ENCODE assay signal across 7 cellular contexts in genomic region chr6:144284474-144284752, GRCh38. TPM values are rescaled to one million over a fixed set of nuclear protein-coding genes. Genes with fewer than 3 reads are reported as not detected.
DNase-seq lines count a peak whose midpoint lies in the region; ATAC-seq and TF ChIP-seq lines count a peak whose summit lies in the region.

No MANE protein-coding gene starts in this region.

- WGBS in iPS DF 6.9 (ENCODE audit: insufficient coverage, insufficient read length), result no CpG with 5 or more reads among the region's 6 CpGs
- 1 to 3% (median 2%) methylated on average over 6 of the region's 6 CpGs for WGBS in spleen, 5 donors

- H3K27me3 ChIP-seq in iPS DF 6.9 (ENCODE audit: control insufficient read depth, insufficient read depth, low read length) (no peaks in the 10 kb centered on the region), spleen (replicated peaks in 1 of 7) (no peaks in the 10 kb centered on the region)

- H3K27me3 Mint-ChIP-seq in activated CD8-positive, alpha-beta T cell treated with anti-CD3 and anti-CD28 coated beads for 36 hours, result peaks cover 18% of the 10 kb centered on the region

- H3K4me3 ChIP-seq in iPS DF 6.9 (ENCODE audit: low read length) (peak overlapping the region; percentile 79; the same call in 1 of the 2 replicates), spleen (peak overlapping the region; percentile 76 to 97 (median 91))

- peak overlapping the region; percentile 26 for H3K27ac Mint-ChIP-seq in activated CD8-positive, alpha-beta T cell treated with anti-CD3 and anti-CD28 coated beads for 36 hours

- ATAC-seq in HG03565 (IDR thresholded peaks at IDR 0.05; ENCODE audit: unreplicated experiment) (peak; percentile 10), GM18511 (IDR thresholded peaks at IDR 0.05; ENCODE audit: unreplicated experiment) (no peak)
- no peak for ATAC-seq in activated CD8-positive, alpha-beta T cell treated with anti-CD3 and anti-CD28 coated beads for 36 hours

- H3K36me3 ChIP-seq in iPS DF 6.9 (ENCODE audit: control insufficient read depth, insufficient read depth, low read length), result no peaks in the 10 kb centered on the region
- no peaks in the 10 kb centered on the region for H3K36me3 ChIP-seq in spleen

- intact Hi-C loops in activated CD8-positive, alpha-beta T cell treated with anti-CD3 and anti-CD28 coated beads for 36 hours (cut with micrococcal nuclease), result no loop called here
- intact Hi-C loops in spleen (cut with DNase I; ENCODE audit: low total_unique reads), result loop anchor here (5.0 to 10.0 kb wide), 3 partner anchors 50 to 200 kb away; no protein-coding TSS in a partner anchor

- no peaks in the 10 kb centered on the region for H3K36me3 Mint-ChIP-seq in activated CD8-positive, alpha-beta T cell treated with anti-CD3 and anti-CD28 coated beads for 36 hours (ENCODE audit: low read depth)

- POLR2A ChIA-PET in activated CD8-positive, alpha-beta T cell treated with anti-CD3 and anti-CD28 coated beads for 36 hours (lab: Charles Lee), result no interaction called here

- no peak for TF ChIP-seq POLR2A in spleen (IDR thresholded peaks at IDR 0.05)

- H3K27ac ChIP-seq in iPS DF 6.9 (ENCODE audit: low read length) (no peak overlapping the region), spleen (peak overlapping the region; percentile 81 to 97 (median 94))

- H3K9me3 ChIP-seq in iPS DF 6.9 (ENCODE audit: control insufficient read depth, insufficient read depth, low read length), result no peaks in the 10 kb centered on the region
- no peaks in the 10 kb centered on the region for H3K9me3 ChIP-seq in spleen

- H3K4me3 Mint-ChIP-seq in activated CD8-positive, alpha-beta T cell treated with anti-CD3 and anti-CD28 coated beads for 36 hours, result peak overlapping the region; percentile 78

- no peak for DNase-seq in activated CD8-positive, alpha-beta T cell treated with anti-CD3 and anti-CD28 coated beads for 36 hours
- no peak for DNase-seq in iPS DF 6.9 (ENCODE audit: low read depth, low spot score)
- DNase-seq in spleen, result no peak
- DNase-seq in D341Med (ENCODE audit: low spot score), result no peak
- no peak for DNase-seq in NCI-H2029 treated with DMSO at 0.1 percent for 48 hours (lab: John Stamatoyannopoulos, UW)

- CTCF ChIA-PET in activated CD8-positive, alpha-beta T cell treated with anti-CD3 and anti-CD28 coated beads for 36 hours (lab: Charles Lee), result no interaction called here

- H3K9me3 Mint-ChIP-seq in activated CD8-positive, alpha-beta T cell treated with anti-CD3 and anti-CD28 coated beads for 36 hours, result no peaks in the 10 kb centered on the region

- peaks cover 11% of the 10 kb centered on the region for H3K4me1 Mint-ChIP-seq in activated CD8-positive, alpha-beta T cell treated with anti-CD3 and anti-CD28 coated beads for 36 hours (ENCODE audit: low read depth)

- no peak for TF ChIP-seq CTCF in activated CD8-positive, alpha-beta T cell treated with anti-CD3 and anti-CD28 coated beads for 36 hours (IDR thresholded peaks at IDR 0.05)
- TF ChIP-seq CTCF in spleen (IDR thresholded peaks at IDR 0.05 in 8 of 11, conservative IDR thresholded peaks at IDR 0.05 in 3 of 11), result no peak

- peaks cover 2% of the 10 kb centered on the region; the same call in 1 of the 2 replicates for H3K4me1 ChIP-seq in iPS DF 6.9 (ENCODE audit: control insufficient read depth, insufficient read depth, low read length)
- peaks cover 7 to 39% (median 22%) of the 10 kb centered on the region in 6 donors for H3K4me1 ChIP-seq in spleen

RNA-seq across cellular contexts. Expression of gene UTRN, which starts 0.7 kb away (rescaled TPM):
- total RNA-seq in activated CD8-positive, alpha-beta T cell treated with anti-CD3 and anti-CD28 coated beads for 36 hours, result 10 to 100 TPM; 53.9 to 58.5 TPM
- 100 to 1,000 TPM; 273 to 539 (median 391) TPM for total RNA-seq in spleen
- polyA plus RNA-seq in spleen, result 10 to 100 TPM; 15.4 to 29.1 (median 16.7) TPM

Comparison
In these comparisons a context has a peak if more than half of its experiments do, and no peak if none do; other contexts are left out.
1. RNA of gene UTRN, which starts 0.7 kb away (total RNA-seq): 273 to 539 TPM in spleen; 53.9 to 58.5 TPM in activated CD8-positive, alpha-beta T cell treated with anti-CD3 and anti-CD28 coated beads for 36 hours; every median in the first group is over 4 times any median in the second.